In the genomic region with DNA sequence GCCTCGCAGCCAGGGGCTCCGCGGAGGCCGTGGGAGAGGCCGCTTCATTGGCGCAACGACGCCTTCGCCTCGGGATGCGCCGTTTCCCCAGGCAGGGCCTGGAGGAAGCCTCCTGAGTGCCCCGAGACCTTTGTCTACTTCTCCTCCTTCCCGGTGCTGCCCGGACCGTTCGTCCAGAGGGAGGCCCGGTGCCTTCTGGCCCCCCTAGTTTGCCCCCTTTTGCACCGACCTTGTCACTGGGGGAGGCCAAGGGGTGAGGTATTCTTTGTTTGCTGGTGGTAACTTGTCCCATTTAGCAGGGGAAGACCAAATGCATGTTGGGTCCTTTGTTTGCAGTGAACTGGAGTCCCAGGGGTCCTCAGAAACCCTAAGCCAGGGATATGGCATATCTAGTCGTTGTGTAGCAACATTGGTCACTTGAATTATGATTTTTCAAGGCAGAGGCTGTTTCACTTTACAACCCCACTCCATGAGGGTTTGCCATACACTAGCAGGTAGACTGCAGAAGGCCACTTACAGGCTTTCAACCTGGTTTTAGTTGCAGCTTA, we compare ENCODE assay signal across 8 cellular contexts. TPM values are rescaled to one million over a fixed set of nuclear protein-coding genes. Genes with fewer than 3 reads are reported as not detected.
DNase-seq lines count a peak whose midpoint lies in the region; ATAC-seq and TF ChIP-seq lines count a peak whose summit lies in the region.

No MANE protein-coding gene starts in this region.

- peak overlapping the region; percentile 95 for H3K27ac ChIP-seq in brain microvascular endothelial cell

- peaks cover 9% of the 10 kb centered on the region for H3K4me1 ChIP-seq in mucosa of descending colon (ENCODE audit: low read depth)

- H3K27ac Mint-ChIP-seq in CD14-positive monocyte (peak overlapping the region; percentile 50 to 93 (median 77)), IgD-negative memory B cell (peak overlapping the region; percentile 88 to 89 (median 88))

- peaks cover 4% of the 10 kb centered on the region for H3K36me3 ChIP-seq in brain microvascular endothelial cell (replicated peaks)
- no peaks in the 10 kb centered on the region for H3K36me3 ChIP-seq in mucosa of descending colon (ENCODE audit: low read depth)

- H3K4me3 Mint-ChIP-seq in CD14-positive monocyte (peak overlapping the region; percentile 85 to 94), IgD-negative memory B cell (peak overlapping the region; percentile 89 to 97 (median 94))

- no peaks in the 10 kb centered on the region for H3K27me3 ChIP-seq in brain microvascular endothelial cell (replicated peaks)

- DNase-seq in CD14-positive monocyte (ENCODE audit: low spot score), result no peak
- DNase-seq in brain microvascular endothelial cell, result no peak
- no peak for DNase-seq in mucosa of descending colon
- no peak for DNase-seq in cortex of kidney (lab: John Stamatoyannopoulos, UW)
- DNase-seq in DMS153 treated with DMSO at 0.1 percent for 48 hours (lab: John Stamatoyannopoulos, UW; ENCODE audit: unreplicated experiment), result no peak
- no peak for DNase-seq in sciatic nerve (ENCODE audit: low spot score)

- peaks cover 0 to 4% (median 1%) of the 10 kb centered on the region in 3 donors for H3K27me3 Mint-ChIP-seq in CD14-positive monocyte (ENCODE audit: low read depth in 3 of 3)
- H3K27me3 Mint-ChIP-seq in IgD-negative memory B cell, result no peaks in the 10 kb centered on the region

- H3K4me1 Mint-ChIP-seq in CD14-positive monocyte, result peaks cover 21% of the 10 kb centered on the region
- H3K4me1 Mint-ChIP-seq in IgD-negative memory B cell, result peaks cover 7 to 22% (median 10%) of the 10 kb centered on the region in 3 donors

- H3K4me3 ChIP-seq in brain microvascular endothelial cell (ENCODE audit: low read depth, low read length) (peak overlapping the region; percentile 84), mucosa of descending colon (peak overlapping the region; percentile 51)

- intact Hi-C loops in CD14-positive monocyte (cut with micrococcal nuclease) (loop anchor here (5.0 kb wide), 2 partner anchors 281 to 291 kb away; partner anchors contain the start of gene ELP6 (in 1 of the 2)), mucosa of descending colon (cut with DNase I, micrococcal nuclease) (no loop called here), sciatic nerve (cut with DNase I) (no loop called here)

- H3K9me3 ChIP-seq in mucosa of descending colon, result no peaks in the 10 kb centered on the region

- peaks cover 10 to 18% of the 10 kb centered on the region in 2 donors for H3K36me3 Mint-ChIP-seq in CD14-positive monocyte
- no peaks in the 10 kb centered on the region for H3K36me3 Mint-ChIP-seq in IgD-negative memory B cell

- ATAC-seq in mucosa of descending colon, result no peak
- ATAC-seq in GM21786 (IDR thresholded peaks at IDR 0.05; ENCODE audit: unreplicated experiment), result no peak
- ATAC-seq in sciatic nerve, result no peak

- H3K9me3 Mint-ChIP-seq in CD14-positive monocyte (no peaks in the 10 kb centered on the region), IgD-negative memory B cell (no peaks in the 10 kb centered on the region)

- no peak for TF ChIP-seq CTCF in CD14-positive monocyte (IDR thresholded peaks at IDR 0.05)
- no peak for TF ChIP-seq CTCF in brain microvascular endothelial cell (IDR thresholded peaks at IDR 0.05; ENCODE audit: low read depth, low read length, missing control alignments)
- no peak for TF ChIP-seq CTCF in mucosa of descending colon (IDR thresholded peaks at IDR 0.05)

- in situ Hi-C loops in brain microvascular endothelial cell (cut with HindIII; ENCODE audit: low pct_ligation_motif_present, low sequenced_read_pairs), result no loop called here

RNA-seq across cellular contexts. Expression of gene DHX30, which starts 0.6 kb away (rescaled TPM):
- polyA plus RNA-seq in CD14-positive monocyte (10 to 100 TPM; 19.4 to 20.1 TPM), IgD-negative memory B cell (33.5 TPM)
- total RNA-seq in mucosa of descending colon (10 to 100 TPM; 44.5 to 65.3 (median 45.7) TPM), sciatic nerve (57.2 TPM)

RNA-seq across cellular contexts. Expression of gene SMARCC1, which starts 21.9 kb away (rescaled TPM):
- polyA plus RNA-seq in CD14-positive monocyte (10 to 100 TPM; 20.5 to 33.5 TPM), IgD-negative memory B cell (106 TPM)
- total RNA-seq in mucosa of descending colon (100 to 1,000 TPM in 1 of 3 donors, 10 to 100 TPM in 2; 61.5 to 117 (median 71.5) TPM), sciatic nerve (77.0 TPM)

Comparison
In these comparisons a context has a peak if more than half of its experiments do, and no peak if none do; other contexts are left out.
1. intact Hi-C loops: an anchor here in CD14-positive monocyte (5.0 kb wide); none called in mucosa of descending colon and sciatic nerve.